ENCODE assay signal across 35 cellular contexts in the genomic region with DNA sequence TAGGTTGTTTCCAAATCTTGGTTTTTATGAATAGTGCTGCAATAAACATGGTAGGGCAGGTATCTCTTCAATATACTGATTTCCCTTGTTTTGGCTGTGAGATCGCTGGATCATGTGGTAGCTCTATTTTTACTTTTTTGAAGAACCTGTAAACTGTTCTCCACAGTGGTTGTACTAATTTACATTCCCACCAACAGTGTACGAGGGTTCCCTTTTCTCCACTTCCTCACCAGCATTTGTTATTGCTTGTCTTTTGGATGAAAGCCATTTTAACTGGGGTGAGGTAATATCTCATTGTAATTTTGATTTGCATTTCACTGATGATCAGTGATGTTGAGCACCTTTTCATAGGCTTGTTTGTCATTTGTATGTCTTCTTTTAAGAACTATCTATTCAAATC. TPM values are rescaled to one million over a fixed set of nuclear protein-coding genes. Genes with fewer than 3 reads are reported as not detected.
"Had no signal": no experiment of that assay in that cellular context is flagged by ENCODE, and none has a peak within 500 bp of the region (broad histone marks: within the 10 kb centered on the region; RNA-seq: fewer than 3 reads in every experiment).

No MANE protein-coding gene starts in this region.

- H3K27ac ChIP-seq: epithelial cell of prostate, foreskin keratinocyte, gastroesophageal sphincter, heart right ventricle, left lung, prostate gland, right atrium auricular region, suprapubic skin, transverse colon, vagina had no signal

- H3K4me3 ChIP-seq: gastroesophageal sphincter, heart right ventricle, left lung, mucosa of descending colon, prostate gland, right atrium auricular region, smooth muscle cell, suprapubic skin, transverse colon, vagina had no signal

- H3K36me3 ChIP-seq: heart right ventricle, left lung, prostate gland, right atrium auricular region, suprapubic skin, transverse colon, vagina had no signal

- ATAC-seq: esophagus mucosa; foreskin keratinocyte; gastroesophageal sphincter; heart right ventricle; left cardiac atrium; left lung; mucosa of descending colon; natural killer cell treated with Interleukin-12 subunit alpha and Interleukin-12 subunit beta and Interleukin-15 and Interleukin-18, amount 100 ng/mL, for 72 hours; sciatic nerve; stimulated activated naive CD8-positive, alpha-beta T cell treated with anti-CD3 and anti-CD28 coated beads, Interleukin-15, amount 100 ng/mL, for 72 hours had no signal

- H3K4me1 ChIP-seq: foreskin keratinocyte, gastroesophageal sphincter, heart right ventricle, left lung, prostate gland, right atrium auricular region, suprapubic skin, transverse colon, vagina had no signal

- H3K9me3 ChIP-seq: gastroesophageal sphincter, heart right ventricle, left lung, mucosa of descending colon, prostate gland, right atrium auricular region, suprapubic skin, transverse colon, vagina had no signal

- DNase-seq: effector CD8-positive, alpha-beta T cell; endodermal cell; heart right ventricle; hippocampal formation; left cardiac atrium; left lung; mesenchymal stem cell; mucosa of descending colon; naive B cell; nucleus accumbens; stimulated activated CD4-positive, alpha-beta T cell treated with anti-CD3 and anti-CD28 coated beads, Interleukin-12 subunit alpha, Interleukin-12 subunit beta, amount 100 ng/mL, for 4 hours; stimulated activated CD4-positive, alpha-beta T cell treated with anti-CD3 and anti-CD28 coated beads, Interleukin-1b, Interleukin-23, amount 100 ng/mL, for 48 hours; stimulated activated CD4-positive, alpha-beta T cell treated with anti-CD3 and anti-CD28 coated beads, Interleukin-4, amount 100 ng/mL, for 1 hour; stimulated activated CD8-positive, alpha-beta memory T cell treated with anti-CD3 and anti-CD28 coated beads, Interleukin-4, amount 100 ng/mL, for 48 hours; stimulated activated naive CD4-positive, alpha-beta T cell; stimulated activated naive CD8-positive, alpha-beta T cell treated with anti-CD3 and anti-CD28 coated beads, Interleukin-15, amount 100 ng/mL, for 72 hours; transverse colon had no signal

- H3K27me3 ChIP-seq: foreskin keratinocyte, gastroesophageal sphincter, heart right ventricle, left lung, right atrium auricular region, suprapubic skin, transverse colon, vagina had no signal

RNA-seq across cellular contexts. Expression of gene ARG1, which starts 8.0 kb away (rescaled TPM):
- total RNA-seq: endodermal cell; esophagus mucosa; fibroblast of lung; foreskin keratinocyte; kidney epithelial cell; lung microvascular endothelial cell; mesothelial cell of epicardium; natural killer cell treated with Interleukin-12 subunit alpha and Interleukin-12 subunit beta and Interleukin-15 and Interleukin-18, amount 100 ng/mL, for 72 hours; neural crest cell; osteocyte; smooth muscle cell; transverse colon; ureter; vagina had no signal
